ENCODE assay signal across 2 cellular contexts in the genomic region with DNA sequence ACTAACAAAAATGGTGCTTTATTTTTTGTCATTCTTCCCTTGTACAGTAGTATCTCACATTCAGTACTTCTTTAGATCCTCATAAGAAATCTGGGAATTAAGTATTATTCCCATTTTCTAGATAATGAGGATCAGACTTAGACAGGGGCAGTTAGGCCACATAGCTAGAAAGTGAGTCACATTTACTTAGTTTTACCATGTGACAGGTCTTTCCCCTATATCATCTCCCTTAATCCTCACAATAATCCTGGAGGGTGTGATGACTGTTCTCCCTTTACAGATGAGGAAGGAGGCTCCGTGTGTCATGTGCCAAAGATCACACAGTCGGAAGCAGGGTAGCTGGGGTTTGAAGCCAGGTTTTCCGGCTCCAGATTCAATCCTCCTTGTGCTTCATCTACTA.
TF ChIP-seq lines count a peak whose summit lies in the region.

No MANE protein-coding gene starts in this region.

TF ChIP-seq in K562, 482 proteins besides CTCF, POLR2A, EP300 and RAD21:
- TF ChIP-seq POLR2AphosphoS5 (IDR thresholded peaks at IDR 0.05; ENCODE audit: control insufficient read depth, insufficient read depth, low read depth, low read length) (no peak), HNRNPK (IDR thresholded peaks at IDR 0.05; ENCODE audit: low read depth, low read length, poor library complexity, severe bottlenecking) (no peak), BACH1 (tag; IDR thresholded peaks at IDR 0.05) (0 out of 2 replicates have a peak, but pooled peaks have one; percentile 49), FOSL1 (tag; conservative IDR thresholded peaks at IDR 0.05) (peak; percentile 35; the same call in 1 of the 2 replicates), L3MBTL2 (IDR thresholded peaks at IDR 0.05) (peak; percentile 86)
- TF ChIP-seq, protein P1, sequence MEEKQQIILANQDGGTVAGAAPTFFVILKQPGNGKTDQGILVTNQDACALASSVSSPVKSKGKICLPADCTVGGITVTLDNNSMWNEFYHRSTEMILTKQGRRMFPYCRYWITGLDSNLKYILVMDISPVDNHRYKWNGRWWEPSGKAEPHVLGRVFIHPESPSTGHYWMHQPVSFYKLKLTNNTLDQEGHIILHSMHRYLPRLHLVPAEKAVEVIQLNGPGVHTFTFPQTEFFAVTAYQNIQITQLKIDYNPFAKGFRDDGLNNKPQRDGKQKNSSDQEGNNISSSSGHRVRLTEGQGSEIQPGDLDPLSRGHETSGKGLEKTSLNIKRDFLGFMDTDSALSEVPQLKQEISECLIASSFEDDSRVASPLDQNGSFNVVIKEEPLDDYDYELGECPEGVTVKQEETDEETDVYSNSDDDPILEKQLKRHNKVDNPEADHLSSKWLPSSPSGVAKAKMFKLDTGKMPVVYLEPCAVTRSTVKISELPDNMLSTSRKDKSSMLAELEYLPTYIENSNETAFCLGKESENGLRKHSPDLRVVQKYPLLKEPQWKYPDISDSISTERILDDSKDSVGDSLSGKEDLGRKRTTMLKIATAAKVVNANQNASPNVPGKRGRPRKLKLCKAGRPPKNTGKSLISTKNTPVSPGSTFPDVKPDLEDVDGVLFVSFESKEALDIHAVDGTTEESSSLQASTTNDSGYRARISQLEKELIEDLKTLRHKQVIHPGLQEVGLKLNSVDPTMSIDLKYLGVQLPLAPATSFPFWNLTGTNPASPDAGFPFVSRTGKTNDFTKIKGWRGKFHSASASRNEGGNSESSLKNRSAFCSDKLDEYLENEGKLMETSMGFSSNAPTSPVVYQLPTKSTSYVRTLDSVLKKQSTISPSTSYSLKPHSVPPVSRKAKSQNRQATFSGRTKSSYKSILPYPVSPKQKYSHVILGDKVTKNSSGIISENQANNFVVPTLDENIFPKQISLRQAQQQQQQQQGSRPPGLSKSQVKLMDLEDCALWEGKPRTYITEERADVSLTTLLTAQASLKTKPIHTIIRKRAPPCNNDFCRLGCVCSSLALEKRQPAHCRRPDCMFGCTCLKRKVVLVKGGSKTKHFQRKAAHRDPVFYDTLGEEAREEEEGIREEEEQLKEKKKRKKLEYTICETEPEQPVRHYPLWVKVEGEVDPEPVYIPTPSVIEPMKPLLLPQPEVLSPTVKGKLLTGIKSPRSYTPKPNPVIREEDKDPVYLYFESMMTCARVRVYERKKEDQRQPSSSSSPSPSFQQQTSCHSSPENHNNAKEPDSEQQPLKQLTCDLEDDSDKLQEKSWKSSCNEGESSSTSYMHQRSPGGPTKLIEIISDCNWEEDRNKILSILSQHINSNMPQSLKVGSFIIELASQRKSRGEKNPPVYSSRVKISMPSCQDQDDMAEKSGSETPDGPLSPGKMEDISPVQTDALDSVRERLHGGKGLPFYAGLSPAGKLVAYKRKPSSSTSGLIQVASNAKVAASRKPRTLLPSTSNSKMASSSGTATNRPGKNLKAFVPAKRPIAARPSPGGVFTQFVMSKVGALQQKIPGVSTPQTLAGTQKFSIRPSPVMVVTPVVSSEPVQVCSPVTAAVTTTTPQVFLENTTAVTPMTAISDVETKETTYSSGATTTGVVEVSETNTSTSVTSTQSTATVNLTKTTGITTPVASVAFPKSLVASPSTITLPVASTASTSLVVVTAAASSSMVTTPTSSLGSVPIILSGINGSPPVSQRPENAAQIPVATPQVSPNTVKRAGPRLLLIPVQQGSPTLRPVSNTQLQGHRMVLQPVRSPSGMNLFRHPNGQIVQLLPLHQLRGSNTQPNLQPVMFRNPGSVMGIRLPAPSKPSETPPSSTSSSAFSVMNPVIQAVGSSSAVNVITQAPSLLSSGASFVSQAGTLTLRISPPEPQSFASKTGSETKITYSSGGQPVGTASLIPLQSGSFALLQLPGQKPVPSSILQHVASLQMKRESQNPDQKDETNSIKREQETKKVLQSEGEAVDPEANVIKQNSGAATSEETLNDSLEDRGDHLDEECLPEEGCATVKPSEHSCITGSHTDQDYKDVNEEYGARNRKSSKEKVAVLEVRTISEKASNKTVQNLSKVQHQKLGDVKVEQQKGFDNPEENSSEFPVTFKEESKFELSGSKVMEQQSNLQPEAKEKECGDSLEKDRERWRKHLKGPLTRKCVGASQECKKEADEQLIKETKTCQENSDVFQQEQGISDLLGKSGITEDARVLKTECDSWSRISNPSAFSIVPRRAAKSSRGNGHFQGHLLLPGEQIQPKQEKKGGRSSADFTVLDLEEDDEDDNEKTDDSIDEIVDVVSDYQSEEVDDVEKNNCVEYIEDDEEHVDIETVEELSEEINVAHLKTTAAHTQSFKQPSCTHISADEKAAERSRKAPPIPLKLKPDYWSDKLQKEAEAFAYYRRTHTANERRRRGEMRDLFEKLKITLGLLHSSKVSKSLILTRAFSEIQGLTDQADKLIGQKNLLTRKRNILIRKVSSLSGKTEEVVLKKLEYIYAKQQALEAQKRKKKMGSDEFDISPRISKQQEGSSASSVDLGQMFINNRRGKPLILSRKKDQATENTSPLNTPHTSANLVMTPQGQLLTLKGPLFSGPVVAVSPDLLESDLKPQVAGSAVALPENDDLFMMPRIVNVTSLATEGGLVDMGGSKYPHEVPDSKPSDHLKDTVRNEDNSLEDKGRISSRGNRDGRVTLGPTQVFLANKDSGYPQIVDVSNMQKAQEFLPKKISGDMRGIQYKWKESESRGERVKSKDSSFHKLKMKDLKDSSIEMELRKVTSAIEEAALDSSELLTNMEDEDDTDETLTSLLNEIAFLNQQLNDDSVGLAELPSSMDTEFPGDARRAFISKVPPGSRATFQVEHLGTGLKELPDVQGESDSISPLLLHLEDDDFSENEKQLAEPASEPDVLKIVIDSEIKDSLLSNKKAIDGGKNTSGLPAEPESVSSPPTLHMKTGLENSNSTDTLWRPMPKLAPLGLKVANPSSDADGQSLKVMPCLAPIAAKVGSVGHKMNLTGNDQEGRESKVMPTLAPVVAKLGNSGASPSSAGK (IDR thresholded peaks at IDR 0.05): peak; percentile 31; the same call in 1 of the 2 replicates

TF ChIP-seq in HepG2, 621 proteins besides CTCF, POLR2A, EP300 and RAD21:
- TF ChIP-seq ELF3 (CRISPR knock-in tag; IDR thresholded peaks at IDR 0.05) (0 out of 2 replicates have a peak, but pooled peaks have one; percentile 2), CHD4 (IDR thresholded peaks at IDR 0.05; ENCODE audit: borderline replicate concordance, low read length) (peak; percentile 70; the same call in 1 of the 2 replicates), ASH2L (IDR thresholded peaks at IDR 0.05; ENCODE audit: insufficient read length, low read depth, low read length) (peak; percentile 66), BHLHE40 (IDR thresholded peaks at IDR 0.05; ENCODE audit: low read length) (0 out of 2 replicates have a peak, but pooled peaks have one; percentile 12), FLYWCH1 (CRISPR knock-in tag; IDR thresholded peaks at IDR 0.05) (no peak), RAD51 (IDR thresholded peaks at IDR 0.05; ENCODE audit: borderline replicate concordance) (0 out of 2 replicates have a peak, but pooled peaks have one; percentile 5), POLR2G (IDR thresholded peaks at IDR 0.05; ENCODE audit: low read depth, low read length) (0 out of 2 replicates have a peak, but pooled peaks have one; percentile 14)
- TF ChIP-seq, protein P2, sequence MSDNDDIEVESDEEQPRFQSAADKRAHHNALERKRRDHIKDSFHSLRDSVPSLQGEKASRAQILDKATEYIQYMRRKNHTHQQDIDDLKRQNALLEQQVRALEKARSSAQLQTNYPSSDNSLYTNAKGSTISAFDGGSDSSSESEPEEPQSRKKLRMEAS (IDR thresholded peaks at IDR 0.05): peak; percentile 45; the same call in 1 of the 2 replicates
- TF ChIP-seq, protein P3, sequence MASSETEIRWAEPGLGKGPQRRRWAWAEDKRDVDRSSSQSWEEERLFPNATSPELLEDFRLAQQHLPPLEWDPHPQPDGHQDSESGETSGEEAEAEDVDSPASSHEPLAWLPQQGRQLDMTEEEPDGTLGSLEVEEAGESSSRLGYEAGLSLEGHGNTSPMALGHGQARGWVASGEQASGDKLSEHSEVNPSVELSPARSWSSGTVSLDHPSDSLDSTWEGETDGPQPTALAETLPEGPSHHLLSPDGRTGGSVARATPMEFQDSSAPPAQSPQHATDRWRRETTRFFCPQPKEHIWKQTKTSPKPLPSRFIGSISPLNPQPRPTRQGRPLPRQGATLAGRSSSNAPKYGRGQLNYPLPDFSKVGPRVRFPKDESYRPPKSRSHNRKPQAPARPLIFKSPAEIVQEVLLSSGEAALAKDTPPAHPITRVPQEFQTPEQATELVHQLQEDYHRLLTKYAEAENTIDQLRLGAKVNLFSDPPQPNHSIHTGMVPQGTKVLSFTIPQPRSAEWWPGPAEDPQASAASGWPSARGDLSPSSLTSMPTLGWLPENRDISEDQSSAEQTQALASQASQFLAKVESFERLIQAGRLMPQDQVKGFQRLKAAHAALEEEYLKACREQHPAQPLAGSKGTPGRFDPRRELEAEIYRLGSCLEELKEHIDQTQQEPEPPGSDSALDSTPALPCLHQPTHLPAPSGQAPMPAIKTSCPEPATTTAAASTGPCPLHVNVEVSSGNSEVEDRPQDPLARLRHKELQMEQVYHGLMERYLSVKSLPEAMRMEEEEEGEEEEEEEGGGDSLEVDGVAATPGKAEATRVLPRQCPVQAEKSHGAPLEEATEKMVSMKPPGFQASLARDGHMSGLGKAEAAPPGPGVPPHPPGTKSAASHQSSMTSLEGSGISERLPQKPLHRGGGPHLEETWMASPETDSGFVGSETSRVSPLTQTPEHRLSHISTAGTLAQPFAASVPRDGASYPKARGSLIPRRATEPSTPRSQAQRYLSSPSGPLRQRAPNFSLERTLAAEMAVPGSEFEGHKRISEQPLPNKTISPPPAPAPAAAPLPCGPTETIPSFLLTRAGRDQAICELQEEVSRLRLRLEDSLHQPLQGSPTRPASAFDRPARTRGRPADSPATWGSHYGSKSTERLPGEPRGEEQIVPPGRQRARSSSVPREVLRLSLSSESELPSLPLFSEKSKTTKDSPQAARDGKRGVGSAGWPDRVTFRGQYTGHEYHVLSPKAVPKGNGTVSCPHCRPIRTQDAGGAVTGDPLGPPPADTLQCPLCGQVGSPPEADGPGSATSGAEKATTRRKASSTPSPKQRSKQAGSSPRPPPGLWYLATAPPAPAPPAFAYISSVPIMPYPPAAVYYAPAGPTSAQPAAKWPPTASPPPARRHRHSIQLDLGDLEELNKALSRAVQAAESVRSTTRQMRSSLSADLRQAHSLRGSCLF (CRISPR knock-in tag; IDR thresholded peaks at IDR 0.05; ENCODE audit: borderline replicate concordance): no peak
